1 cellular context compared by ENCODE assay signal in the genomic region with DNA sequence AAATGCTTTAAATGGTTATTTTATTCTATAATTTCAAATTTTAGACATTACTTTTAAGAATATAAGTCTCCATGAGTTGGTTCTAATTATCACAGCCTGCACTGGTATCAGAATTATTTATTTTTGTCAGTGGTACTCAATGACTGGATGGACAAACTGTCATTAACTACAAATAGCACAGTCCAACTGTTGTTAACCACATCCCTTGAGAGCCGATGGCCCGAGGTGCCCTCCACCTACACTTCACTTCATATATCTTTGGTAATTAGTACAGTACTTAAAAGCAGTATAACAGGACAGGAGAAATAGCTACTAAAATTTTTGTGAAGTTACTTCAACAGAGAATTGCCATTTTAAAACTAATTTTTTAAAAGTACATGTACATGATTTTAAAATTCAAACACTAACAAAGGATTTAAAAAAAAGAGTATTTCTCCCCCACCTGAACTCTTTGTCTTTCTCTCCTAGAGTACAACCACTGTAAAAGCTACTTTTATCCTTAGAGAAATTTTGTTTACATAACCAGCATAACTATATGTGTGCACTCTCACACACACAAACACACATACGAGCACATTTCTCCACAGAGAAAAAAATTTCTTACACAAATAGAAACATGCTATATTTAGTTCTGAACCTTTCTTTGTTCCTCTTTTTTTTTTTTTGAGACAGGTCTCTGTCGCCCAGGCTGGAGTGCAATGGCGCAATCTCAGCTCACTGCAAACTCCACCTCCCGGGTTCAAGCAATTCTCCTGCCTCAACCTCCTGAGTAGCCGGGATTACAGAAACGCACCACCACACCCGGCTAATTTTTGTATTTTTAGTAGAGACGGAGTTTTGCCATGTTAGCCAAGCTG.
TF ChIP-seq lines count a peak whose summit lies in the region.

No MANE protein-coding gene starts in this region.

TF ChIP-seq in GM23338, 12 proteins besides CTCF, POLR2A, EP300 and RAD21 (continued from another document):
- TF ChIP-seq, protein P1, sequence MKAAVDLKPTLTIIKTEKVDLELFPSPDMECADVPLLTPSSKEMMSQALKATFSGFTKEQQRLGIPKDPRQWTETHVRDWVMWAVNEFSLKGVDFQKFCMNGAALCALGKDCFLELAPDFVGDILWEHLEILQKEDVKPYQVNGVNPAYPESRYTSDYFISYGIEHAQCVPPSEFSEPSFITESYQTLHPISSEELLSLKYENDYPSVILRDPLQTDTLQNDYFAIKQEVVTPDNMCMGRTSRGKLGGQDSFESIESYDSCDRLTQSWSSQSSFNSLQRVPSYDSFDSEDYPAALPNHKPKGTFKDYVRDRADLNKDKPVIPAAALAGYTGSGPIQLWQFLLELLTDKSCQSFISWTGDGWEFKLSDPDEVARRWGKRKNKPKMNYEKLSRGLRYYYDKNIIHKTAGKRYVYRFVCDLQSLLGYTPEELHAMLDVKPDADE (IDR thresholded peaks at IDR 0.05) = no peak
- TF ChIP-seq EZH2 (IDR thresholded peaks at IDR 0.05; ENCODE audit: low read depth, unreplicated experiment) (no peak), ZNF331 (CRISPR knock-in tag; IDR thresholded peaks at IDR 0.05; ENCODE audit: low read depth) (no peak), REST (IDR thresholded peaks at IDR 0.05; ENCODE audit: unreplicated experiment) (no peak), NANOG (IDR thresholded peaks at IDR 0.05; ENCODE audit: borderline replicate concordance) (no peak), POLR2AphosphoS5 (IDR thresholded peaks at IDR 0.05; ENCODE audit: low read depth) (no peak), STAT1 (IDR thresholded peaks at IDR 0.05; ENCODE audit: unreplicated experiment) (no peak), CREB1 (CRISPR knock-in tag; IDR thresholded peaks at IDR 0.05; ENCODE audit: low read depth) (no peak)
